ENCODE assay signal across 9 cellular contexts in genomic region chr17:49762148-49762941, GRCh38. TPM values are rescaled to one million over a fixed set of nuclear protein-coding genes. Genes with fewer than 3 reads are reported as not detected.
DNase-seq lines count a peak whose midpoint lies in the region; ATAC-seq and TF ChIP-seq lines count a peak whose summit lies in the region.
"Had no signal": no experiment of that assay in that cellular context is flagged by ENCODE, and none has a peak within 500 bp of the region (broad histone marks: within the 10 kb centered on the region; RNA-seq: fewer than 3 reads in every experiment).

No MANE protein-coding gene starts in this region.

- H3K4me3 ChIP-seq in A673 (ENCODE audit: low read depth, low read length, poor library complexity, severe bottlenecking) (peak overlapping the region; percentile 69), HFF-Myc (replicated peaks; ENCODE audit: low read depth, low read length) (peak overlapping the region; percentile 56), breast epithelium (peak overlapping the region; percentile 59 to 95 (median 82)), muscle layer of colon (ENCODE audit: low read depth in 1 of 2, low read length in 2 of 2) (peak overlapping the region; percentile 63 to 79), aorta (ENCODE audit: low read length in 2 of 2) (no peak overlapping the region)

- intact Hi-C loops in A673 (cut with micrococcal nuclease; ENCODE audit: unreplicated experiment) (no loop called here), breast epithelium (cut with DNase I; ENCODE audit: low total_unique reads) (no loop called here), aorta (cut with DNase I) (loop anchor here in 1 of 2 donors (5.0 kb wide), 1 partner anchor 55 kb away; the partner anchor contains the start of gene SLC35B1)

- TF ChIP-seq CTCF in A673 (conservative IDR thresholded peaks at IDR 0.05; ENCODE audit: low read depth, low read length) (no peak), HFF-Myc (IDR thresholded peaks at IDR 0.05; ENCODE audit: low read depth, low read length, missing control alignments) (no peak), breast epithelium (IDR thresholded peaks at IDR 0.05) (no peak)

- 82% methylated on average over 6 of the region's 6 CpGs for WGBS in aorta, 2 donors

- DNase-seq in A673 (ENCODE audit: low spot score) = no peak
- DNase-seq in HFF-Myc (ENCODE audit: extremely low read depth, low read depth) = no peak
- DNase-seq in breast epithelium (ENCODE audit: low spot score in 2 of 2) = no peak
- no peak for DNase-seq in mesenteric fat pad (ENCODE audit: low spot score)
- no peak for DNase-seq in COLO829 (ENCODE audit: low spot score)
- no peak for DNase-seq in aorta
- DNase-seq: stimulated activated CD4-positive, alpha-beta T cell treated with anti-CD3 and anti-CD28 coated beads, Interleukin-4, amount 100 ng/mL, for 24 hours had no signal

- no peak overlapping the region for H3K9ac ChIP-seq in muscle layer of colon (ENCODE audit: low read length)

- POLR2A ChIA-PET in A673 (lab: Charles Lee; ENCODE audit: low non-redundant PET) = interaction anchor here (0.5 kb wide), 1 partner anchor 273 kb away, joined by 3 read pairs; no protein-coding TSS in a partner anchor

- H3K9me3 ChIP-seq in A673 (ENCODE audit: low read depth, low read length, poor library complexity, severe bottlenecking) (no peaks in the 10 kb centered on the region), breast epithelium (no peaks in the 10 kb centered on the region), muscle layer of colon (ENCODE audit: low read length) (no peaks in the 10 kb centered on the region), aorta (ENCODE audit: control insufficient read depth, low read length) (no peaks in the 10 kb centered on the region)

- TSS peak; percentile 17 for BruUV-seq in A673 (replicated peaks; lab: Mats Ljungman, UMichigan)

- H3K4me1 ChIP-seq in A673 (ENCODE audit: insufficient read depth, low read length, poor library complexity, severe bottlenecking) (peaks cover 15% of the 10 kb centered on the region), breast epithelium (peaks cover 0 to 5% of the 10 kb centered on the region in 2 donors), muscle layer of colon (ENCODE audit: insufficient read depth, low read length) (peaks cover 45% of the 10 kb centered on the region), aorta (ENCODE audit: control insufficient read depth in 1 of 2, insufficient read depth in 2 of 2, low read length in 2 of 2) (no peaks in the 10 kb centered on the region)

- H3K36me3 ChIP-seq in A673 (ENCODE audit: insufficient read depth, low read length, poor library complexity, severe bottlenecking) = no peaks in the 10 kb centered on the region
- no peaks in the 10 kb centered on the region for H3K36me3 ChIP-seq in breast epithelium
- no peaks in the 10 kb centered on the region for H3K36me3 ChIP-seq in muscle layer of colon (ENCODE audit: insufficient read depth, low read length)
- H3K36me3 ChIP-seq in aorta (ENCODE audit: control insufficient read depth in 1 of 2, insufficient read depth in 2 of 2, low read length in 1 of 2) = no peaks in the 10 kb centered on the region

- ATAC-seq in GM21723 (IDR thresholded peaks at IDR 0.05; ENCODE audit: unreplicated experiment) = no peak
- ATAC-seq in aorta (ENCODE audit: low FRiP score) = no peak

- H3K27ac ChIP-seq in A673 (ENCODE audit: low read depth, low read length, poor library complexity, severe bottlenecking) = no peak overlapping the region
- H3K27ac ChIP-seq in breast epithelium = peak overlapping the region in 1 of 2 donors; percentile 13
- H3K27ac ChIP-seq in muscle layer of colon (ENCODE audit: low read depth, low read length) = peak overlapping the region; percentile 68
- no peak overlapping the region for H3K27ac ChIP-seq in aorta (ENCODE audit: low read depth in 1 of 2, low read length in 2 of 2)

- peaks cover 9% of the 10 kb centered on the region for H3K27me3 ChIP-seq in A673 (replicated peaks; ENCODE audit: insufficient read depth, low read depth, low read length, poor library complexity)
- H3K27me3 ChIP-seq in breast epithelium = no peaks in the 10 kb centered on the region
- no peaks in the 10 kb centered on the region for H3K27me3 ChIP-seq in muscle layer of colon (ENCODE audit: control insufficient read depth in 1 of 2, insufficient read depth in 2 of 2, low read length in 2 of 2)
- H3K27me3 ChIP-seq in aorta (ENCODE audit: control insufficient read depth in 1 of 2, insufficient read depth in 2 of 2, low read length in 1 of 2) = no peaks in the 10 kb centered on the region

- CTCF ChIA-PET in A673 (lab: Charles Lee) = no interaction called here

- TF ChIP-seq POLR2A in breast epithelium (IDR thresholded peaks at IDR 0.05) = no peak

RNA-seq across cellular contexts. Expression of gene FAM117A, which starts 1.6 kb away (rescaled TPM):
- total RNA-seq in A673 (2021) (10.1 and 10.8 TPM in 2 replicates), breast epithelium (10 to 100 TPM in 1 of 3 donors, 1 to 10 TPM in 2; 8.0 to 11.6 (median 9.8) TPM), mesenteric fat pad (5.9 TPM), aorta (10 to 100 TPM; 16.9 to 17.2 TPM)
- polyA plus RNA-seq in aorta = 10 to 100 TPM in 1 of 2 donors, 1 to 10 TPM in 1; 9.4 to 15.3 TPM

RNA-seq across cellular contexts. Expression of gene KAT7, which starts 26.1 kb away (rescaled TPM):
- total RNA-seq in A673 (2021) (94.0 and 96.2 TPM in 2 replicates), breast epithelium (10 to 100 TPM; 37.6 to 57.4 (median 47.2) TPM), mesenteric fat pad (34.9 TPM), aorta (10 to 100 TPM; 60.8 to 63.9 TPM)
- 10 to 100 TPM in 1 of 2 donors, 1 to 10 TPM in 1; 6.1 to 17.4 TPM for polyA plus RNA-seq in aorta

RNA-seq across cellular contexts. Expression of gene SLC35B1, which starts 54.6 kb away (rescaled TPM):
- total RNA-seq in A673 (2021) = 104 and 106 TPM in 2 replicates
- total RNA-seq in breast epithelium = 10 to 100 TPM; 33.0 to 44.1 (median 35.7) TPM
- 44.5 TPM for total RNA-seq in mesenteric fat pad
- total RNA-seq in aorta = 10 to 100 TPM; 31.5 to 43.7 TPM
- polyA plus RNA-seq in aorta = 10 to 100 TPM; 33.2 to 37.5 TPM

Comparison
In these comparisons a context has a peak if more than half of its experiments do, and no peak if none do; other contexts are left out.
1. H3K4me3 ChIP-seq: peak in A673 (single experiment), HFF-Myc (single experiment), breast epithelium (3 of 3) and muscle layer of colon (2 of 2); none in aorta (0 of 2).